In genomic region chr17:34980353-34980680, GRCh38 we compare ENCODE assay signal across 8 cellular contexts. TPM values are rescaled to one million over a fixed set of nuclear protein-coding genes. Genes with fewer than 3 reads are reported as not detected.
DNase-seq lines count a peak whose midpoint lies in the region; ATAC-seq, FAIRE-seq and TF ChIP-seq lines count a peak whose summit lies in the region.

Gene LIG3 (plus strand): TSS chr17:34980512. CDS start chr17:34983006, 2,494 bp downstream.

- peak within 1 kb of the TSS; percentile 96 for H3K4me2 ChIP-seq in Karpas-422 (ENCODE audit: low read depth, low read length, poor library complexity, severe bottlenecking)

- peak within 1 kb of the TSS; percentile 95 for H3K27ac Mint-ChIP-seq in activated T-cell treated with anti-CD3 and anti-CD28 coated beads, Interleukin-2, amount 50 U/mL, for 72 hours

- H3K36me3 Mint-ChIP-seq in activated T-cell treated with anti-CD3 and anti-CD28 coated beads, Interleukin-2, amount 50 U/mL, for 72 hours (ENCODE audit: insufficient read depth in 2 of 2): peaks cover 0 to 2% of the 10 kb centered on the region in 2 donors

- H3K79me2 ChIP-seq in Karpas-422 (ENCODE audit: low read length): peaks cover 36% of the 10 kb centered on the region

- peak in 1 of 6 experiments; percentile 32 for TF ChIP-seq CTCF in esophagus squamous epithelium (IDR thresholded peaks at IDR 0.05)

- peak within 1 kb of the TSS; percentile 94 for H2AFZ ChIP-seq in Karpas-422 (ENCODE audit: low read length)

- peak in 1 of 4 donors; percentile 66 for TF ChIP-seq POLR2A in esophagus squamous epithelium (IDR thresholded peaks at IDR 0.05)

- H3K4me1 Mint-ChIP-seq in activated T-cell treated with anti-CD3 and anti-CD28 coated beads, Interleukin-2, amount 50 U/mL, for 72 hours (ENCODE audit: low read depth): peaks cover 56% of the 10 kb centered on the region

- no peaks in the 10 kb centered on the region for H4K20me1 ChIP-seq in Karpas-422 (ENCODE audit: insufficient read depth, low read depth, low read length)

- H3K36me3 ChIP-seq in Karpas-422 (ENCODE audit: insufficient read depth, low read length) (0 out of 2 replicates have a peak, but pooled peaks cover 5% of the 10 kb centered on the region), esophagus squamous epithelium (peaks cover 0 to 21% (median 0%) of the 10 kb centered on the region in 3 donors)

- 0 to 1% methylated on average over 5 of the region's 39 CpGs for WGBS in esophagus squamous epithelium, 2 donors

- H3K9me3 Mint-ChIP-seq in activated T-cell treated with anti-CD3 and anti-CD28 coated beads, Interleukin-2, amount 50 U/mL, for 72 hours: no peaks in the 10 kb centered on the region

- H3K4me1 ChIP-seq in Karpas-422 (ENCODE audit: low read length) (peaks cover 21% of the 10 kb centered on the region), esophagus squamous epithelium (peaks cover 10 to 47% (median 11%) of the 10 kb centered on the region in 3 donors)

- H3K9me3 ChIP-seq in Karpas-422 (ENCODE audit: low read length): no peaks in the 10 kb centered on the region
- no peaks in the 10 kb centered on the region for H3K9me3 ChIP-seq in esophagus squamous epithelium

- H3K9ac ChIP-seq in Karpas-422 (ENCODE audit: low read length): peak within 1 kb of the TSS; percentile 92

- FAIRE-seq in RCC 7860 (lab: Jason Lieb, UNC): no peak

- ATAC-seq in GM21825 (IDR thresholded peaks at IDR 0.05; ENCODE audit: unreplicated experiment): peak; percentile 79
- peak; percentile 89 for ATAC-seq in activated T-cell treated with anti-CD3 and anti-CD28 coated beads, Interleukin-2, amount 50 U/mL, for 72 hours (replicated peaks in 1 of 2)

- H3K4me3 Mint-ChIP-seq in activated T-cell treated with anti-CD3 and anti-CD28 coated beads, Interleukin-2, amount 50 U/mL, for 72 hours: peak within 1 kb of the TSS; percentile 95 to 96

- peak; percentile 73 for DNase-seq in DMS79 (lab: John Stamatoyannopoulos, UW)
- peak; percentile 96 for DNase-seq in Karpas-422
- peak; percentile 87 for DNase-seq in RCC 7860 (ENCODE audit: low spot score)
- peak; percentile 95 to 96 for DNase-seq in activated T-cell treated with anti-CD3 and anti-CD28 coated beads, Interleukin-2, amount 50 U/mL, for 72 hours
- peak; percentile 55 for DNase-seq in esophagus squamous epithelium (lab: John Stamatoyannopoulos, UW)
- DNase-seq in myocyte (ENCODE audit: low read depth): peak; percentile 94
- peak; percentile 91 to 94 for DNase-seq in stimulated activated CD8-positive, alpha-beta memory T cell treated with anti-CD3 and anti-CD28 coated beads, Interleukin-7, amount 100 ng/mL, for 4 hours (ENCODE audit: low read depth in 2 of 2)

- H3K27ac ChIP-seq in Karpas-422 (ENCODE audit: low read length) (peak within 1 kb of the TSS; percentile 73), esophagus squamous epithelium (peak within 1 kb of the TSS; percentile 99 to 100 (median 100))

- no peaks in the 10 kb centered on the region for H3K27me3 ChIP-seq in Karpas-422 (ENCODE audit: low read length)
- no peaks in the 10 kb centered on the region for H3K27me3 ChIP-seq in esophagus squamous epithelium

- no peaks in the 10 kb centered on the region for H3K9me2 ChIP-seq in Karpas-422 (replicated peaks; ENCODE audit: insufficient read depth, low read length)

- peak within 1 kb of the TSS; percentile 73 for H3K4me3 ChIP-seq in Karpas-422 (ENCODE audit: low read length)
- H3K4me3 ChIP-seq in esophagus squamous epithelium: peak within 1 kb of the TSS; percentile 90 to 98 (median 96)

- intact Hi-C loops in esophagus squamous epithelium (cut with DNase I): loop anchor here (5.0 kb wide), 1 partner anchor 107 kb away; no protein-coding TSS in a partner anchor

- no peaks in the 10 kb centered on the region for H3K27me3 Mint-ChIP-seq in activated T-cell treated with anti-CD3 and anti-CD28 coated beads, Interleukin-2, amount 50 U/mL, for 72 hours (ENCODE audit: low read depth)

RNA-seq across cellular contexts. Expression of gene LIG3, which starts in this region (rescaled TPM):
- total RNA-seq in Karpas-422 (2014; rRNA removed; shearing (Covaris generic); ENCODE audit: low replicate concordance): 28.2 and 31.7 TPM in 2 replicates
- total RNA-seq in activated T-cell treated with anti-CD3 and anti-CD28 coated beads, Interleukin-2, amount 50 U/mL, for 72 hours: 10 to 100 TPM; 39.1 to 44.0 TPM
- 10 to 100 TPM; 18.9 to 32.6 (median 26.6) TPM for total RNA-seq in esophagus squamous epithelium
- 24.5 and 26.7 TPM in 2 replicates for total RNA-seq in myocyte
- 21.4 TPM for polyA plus RNA-seq in myocyte (2012)

Comparison
In these comparisons a context has a peak if more than half of its experiments do, and no peak if none do; other contexts are left out.
1. Peak in every context shown above with its lines: DNase-seq, ATAC-seq, H3K4me3 ChIP-seq and H3K27ac ChIP-seq.